ENCODE assay signal across 15 cellular contexts in genomic region chr3:61683409-61684261, GRCh38.
A peak's percentile ranks its signal among the peaks of the same experiment; 100 is the strongest.
DNase-seq lines count a peak whose midpoint lies in the region; ATAC-seq, FAIRE-seq and TF ChIP-seq lines count a peak whose summit lies in the region.
"Had no signal": no experiment of that assay in that cellular context is flagged by ENCODE, and none has a peak within 500 bp of the region (broad histone marks: within the 10 kb centered on the region; RNA-seq: fewer than 3 reads in every experiment).

No MANE protein-coding gene starts in this region.

- CTCF ChIA-PET in HCT116 (lab: Charles Lee) = no interaction called here

- no peaks in the 10 kb centered on the region for H3K9me2 ChIP-seq in HCT116 (ENCODE audit: insufficient read depth)

- RAD21 ChIA-PET in HCT116 (lab: Charles Lee; ENCODE audit: low non-redundant PET in 1 of 2, low total read pairs in 2 of 2, uncharacterized antibody in 2 of 2, unreplicated experiment in 2 of 2) = no interaction called here

- H3F3A ChIP-seq in smooth muscle cell (ENCODE audit: low read depth) = no peaks in the 10 kb centered on the region

- peak overlapping the region; percentile 47; the same call in 1 of the 2 replicates for H3K27ac ChIP-seq in HCT116 (ENCODE audit: low read depth, low read length)
- H3K27ac ChIP-seq in smooth muscle cell (ENCODE audit: low read depth) = peak overlapping the region; percentile 70
- H3K27ac ChIP-seq: stomach had no signal

- ATAC-seq in HCT116 = no peak
- ATAC-seq in HG03097 (IDR thresholded peaks at IDR 0.05; ENCODE audit: low FRiP score, unreplicated experiment) = no peak
- ATAC-seq in esophagus mucosa = no peak
- ATAC-seq in HG02870 (IDR thresholded peaks at IDR 0.05; ENCODE audit: unreplicated experiment) = no peak
- ATAC-seq: PC-3 had no signal

- H3K9me3 ChIP-seq in HCT116 (ENCODE audit: control insufficient read depth in 1 of 2, insufficient read depth in 1 of 2, low read depth in 1 of 2, low read length in 2 of 2) (no peaks in the 10 kb centered on the region), smooth muscle cell (replicated peaks; ENCODE audit: low read depth) (no peaks in the 10 kb centered on the region)
- H3K9me3 ChIP-seq: stomach had no signal

- no peak for TF ChIP-seq CTCF in HCT116 (IDR thresholded peaks at IDR 0.05 in 2 of 3, conservative IDR thresholded peaks at IDR 0.05 in 1 of 3; ENCODE audit: borderline replicate concordance in 1 of 3, insufficient read depth in 1 of 3, low read depth in 2 of 3, low read length in 2 of 3)
- no peak for TF ChIP-seq CTCF in bronchial epithelial cell (IDR thresholded peaks at IDR 0.05; ENCODE audit: insufficient read depth, low read length, severe bottlenecking)
- TF ChIP-seq CTCF in smooth muscle cell (IDR thresholded peaks at IDR 0.05; ENCODE audit: borderline replicate concordance, insufficient read depth, poor library complexity, severe bottlenecking) = no peak

- no peak overlapping the region for H2AFZ ChIP-seq in HCT116 (ENCODE audit: low read depth, low read length, poor library complexity, severe bottlenecking)
- H2AFZ ChIP-seq in smooth muscle cell (ENCODE audit: low read depth) = no peak overlapping the region

- H4K20me1 ChIP-seq in HCT116 (ENCODE audit: insufficient read depth) (peaks cover 4% of the 10 kb centered on the region; the same call in 1 of the 2 replicates), smooth muscle cell (ENCODE audit: low read depth) (peaks cover 88% of the 10 kb centered on the region)

- 85% methylated on average over 13 of the region's 13 CpGs for WGBS in smooth muscle cell (ENCODE audit: low lambda C conversion rate)

- peak; percentile 28 for FAIRE-seq in bronchial epithelial cell (lab: Jason Lieb, UNC)
- FAIRE-seq in H54 (lab: Jason Lieb, UNC) = no peak

- peaks cover 20% of the 10 kb centered on the region; the same call in 1 of the 2 replicates for H3K79me2 ChIP-seq in HCT116 (ENCODE audit: insufficient read depth, low read length)
- peaks cover 29% of the 10 kb centered on the region for H3K79me2 ChIP-seq in smooth muscle cell (ENCODE audit: low read depth)

- peak overlapping the region; percentile 43 for H3K4me2 ChIP-seq in HCT116 (ENCODE audit: low read length)
- H3K4me2 ChIP-seq in smooth muscle cell = peak overlapping the region; percentile 30

- H3K9ac ChIP-seq in HCT116 (ENCODE audit: low read length) (0 out of 2 replicates have a peak overlapping the region, but pooled peaks have one; percentile 6), smooth muscle cell (ENCODE audit: low read depth) (peak overlapping the region; percentile 52)

- POLR2A ChIA-PET in HCT116 (lab: Charles Lee) = interaction anchor here (1.3 kb wide), 1 partner anchor 29 kb away, joined by 4 read pairs; no protein-coding TSS in a partner anchor

- no peak overlapping the region for H3K4me3 ChIP-seq in HCT116 (replicated peaks in 1 of 2; ENCODE audit: low read depth in 1 of 2, low read length in 2 of 2)
- no peak overlapping the region for H3K4me3 ChIP-seq in bronchial epithelial cell (ENCODE audit: low read depth, low read length)
- H3K4me3 ChIP-seq in smooth muscle cell = no peak overlapping the region
- H3K4me3 ChIP-seq: stomach had no signal

- no peak for TF ChIP-seq RAD21 in HCT116 (IDR thresholded peaks at IDR 0.05; ENCODE audit: low read depth)

- H3K4me1 ChIP-seq in HCT116 (ENCODE audit: control insufficient read depth in 1 of 2, insufficient read depth in 2 of 2, low read length in 2 of 2) (peaks cover 29 to 52% of the 10 kb centered on the region in 2 experiments), smooth muscle cell (ENCODE audit: low read depth) (peaks cover 52% of the 10 kb centered on the region)

- no TSS peak for BruUV-seq in HCT116 (replicated peaks; lab: Mats Ljungman, UMichigan)

- TF ChIP-seq POLR2A in HCT116 (IDR thresholded peaks at IDR 0.05; ENCODE audit: borderline replicate concordance, extremely low read depth, insufficient read depth, insufficient read length) (no peak), H54 (IDR thresholded peaks at IDR 0.05; ENCODE audit: low read depth, low read length) (no peak)

- H3K27me3 ChIP-seq in HCT116 (ENCODE audit: insufficient read depth, low read length) (no peaks in the 10 kb centered on the region), bronchial epithelial cell (ENCODE audit: control insufficient read depth, insufficient read depth, low read length) (no peaks in the 10 kb centered on the region), smooth muscle cell (ENCODE audit: low read depth) (no peaks in the 10 kb centered on the region)
- H3K27me3 ChIP-seq: stomach had no signal

- no peaks in the 10 kb centered on the region for H3K36me3 ChIP-seq in HCT116 (ENCODE audit: control insufficient read depth in 1 of 2, insufficient read depth in 2 of 2, low read length in 2 of 2)
- H3K36me3 ChIP-seq in bronchial epithelial cell (ENCODE audit: control insufficient read depth, insufficient read depth, low read length) = no peaks in the 10 kb centered on the region
- H3K36me3 ChIP-seq in smooth muscle cell (ENCODE audit: low read depth) = no peaks in the 10 kb centered on the region
- H3K36me3 ChIP-seq: stomach had no signal

- DNase-seq in HCT116 (ENCODE audit: low read depth, low spot score) (no peak), bronchial epithelial cell (ENCODE audit: low read depth) (peak; percentile 54), medulla oblongata (ENCODE audit: extremely low spot score) (peak; percentile 11), smooth muscle cell (lab: John Stamatoyannopoulos, UW; ENCODE audit: unreplicated experiment) (no peak), H54 (ENCODE audit: insufficient read length, low spot score) (no peak)
- DNase-seq: activated CD4-positive, CD25-positive, alpha-beta regulatory T cell treated with anti-CD3 and anti-CD28 coated beads, Interleukin-2, amount 50 U/mL, for 72 hours; central memory CD4-positive, alpha-beta T cell; effector memory CD4-positive, alpha-beta T cell; Kasumi-1; PC-3; stimulated activated CD4-positive, alpha-beta T cell treated with anti-CD3 and anti-CD28 coated beads, Interleukin-2, amount 100 ng/mL, for 24 hours; stomach had no signal

- intact Hi-C loops in HCT116 (cut with micrococcal nuclease) = no loop called here

TF ChIP-seq in HCT116, 20 proteins besides CTCF, POLR2A, EP300 and RAD21:
- TF ChIP-seq ELF1 (IDR thresholded peaks at IDR 0.05; ENCODE audit: borderline replicate concordance, low read depth) = no peak
- no peak for TF ChIP-seq EZH2phosphoT487 (IDR thresholded peaks at IDR 0.05; ENCODE audit: borderline replicate concordance)
- TF ChIP-seq SRF (IDR thresholded peaks at IDR 0.05; ENCODE audit: low read depth) = no peak
- no peak for TF ChIP-seq SIN3A (IDR thresholded peaks at IDR 0.05; ENCODE audit: low read depth)
- no peak for TF ChIP-seq ZNF274 (IDR thresholded peaks at IDR 0.05; ENCODE audit: low read depth, low read length)

Comparison
In these comparisons a context has a peak if more than half of its experiments do, and no peak if none do; other contexts are left out.
1. DNase-seq: peak in bronchial epithelial cell (single experiment) and medulla oblongata (single experiment); none in HCT116 (single experiment), smooth muscle cell (single experiment) and H54 (single experiment).